8 cellular contexts compared by ENCODE assay signal in genomic region chr17:35315283-35315682, GRCh38. TPM values are rescaled to one million over a fixed set of nuclear protein-coding genes. Genes with fewer than 3 reads are reported as not detected.
DNase-seq lines count a peak whose midpoint lies in the region; ATAC-seq and TF ChIP-seq lines count a peak whose summit lies in the region.

No MANE protein-coding gene starts in this region.

- H3K4me3 ChIP-seq in fibroblast of pulmonary artery (replicated peaks; ENCODE audit: low read depth, low read length) = no peak overlapping the region
- peak overlapping the region in 2 of 4 donors; percentile 52 to 58 for H3K4me3 ChIP-seq in gastrocnemius medialis

- in situ Hi-C loops in gastrocnemius medialis (cut with MboI; ENCODE audit: low sequenced_read_pairs in 4 of 4) = loop anchor here in 1 of 4 donors (10.0 kb wide), 1 partner anchor 430 kb away; no protein-coding TSS in a partner anchor

- peaks cover 23 to 44% of the 10 kb centered on the region in 2 donors for H3K4me1 ChIP-seq in gastrocnemius medialis

- H3K36me3 ChIP-seq in gastrocnemius medialis = no peaks in the 10 kb centered on the region

- peak; percentile 76 for DNase-seq in GM03348 (ENCODE audit: low spot score)
- DNase-seq in fibroblast of pulmonary artery (ENCODE audit: low read depth) = peak; percentile 89
- DNase-seq in gastrocnemius medialis = peak; percentile 58 to 67
- no peak for DNase-seq in posterior vena cava (ENCODE audit: low spot score)
- DNase-seq in stimulated activated CD4-positive, alpha-beta T cell treated with anti-CD3 and anti-CD28 coated beads, Interleukin-2, amount 100 ng/mL, for 24 hours = no peak
- DNase-seq in activated gamma-delta T cell treated with Interleukin-2 at 50 U/mL for 16 hours = no peak
- DNase-seq in GM10266 (ENCODE audit: extremely low spot score) = no peak

- intact Hi-C loops in gastrocnemius medialis (cut with DNase I; ENCODE audit: low total_unique reads) = loop anchor here (2.0 kb wide), 2 partner anchors 32 to 72 kb away; partner anchors contain the start of gene SLFN5
- intact Hi-C loops in posterior vena cava (cut with DNase I) = no loop called here

- peak overlapping the region; percentile 79 to 88 (median 85) for H3K27ac ChIP-seq in gastrocnemius medialis

- no peaks in the 10 kb centered on the region for H3K27me3 ChIP-seq in gastrocnemius medialis

- ATAC-seq in SK-N-SH treated with all-trans-retinoic acid at 6 μM for 48 hours = peak; percentile 12
- peak; percentile 78 to 90 for ATAC-seq in gastrocnemius medialis

- TF ChIP-seq CTCF in fibroblast of pulmonary artery (IDR thresholded peaks at IDR 0.05; ENCODE audit: low read length, missing control alignments) (no peak), gastrocnemius medialis (IDR thresholded peaks at IDR 0.05 in 4 of 5, conservative IDR thresholded peaks at IDR 0.05 in 1 of 5) (no peak), GM10266 (IDR thresholded peaks at IDR 0.05; ENCODE audit: control insufficient read depth, insufficient read depth, low read depth, missing control alignments) (no peak)

- TF ChIP-seq POLR2A in gastrocnemius medialis (IDR thresholded peaks at IDR 0.05) = peak in 1 of 2 donors; percentile 39

- H3K9me3 ChIP-seq in gastrocnemius medialis = no peaks in the 10 kb centered on the region

TF ChIP-seq in SK-N-SH treated with all-trans-retinoic acid at 6 μM for 48 hours, 23 proteins besides CTCF, POLR2A, EP300 and RAD21:
- TF ChIP-seq ZNF8 (CRISPR knock-in tag; IDR thresholded peaks at IDR 0.05) (no peak), PATZ1 (CRISPR knock-in tag; IDR thresholded peaks at IDR 0.05; ENCODE audit: borderline replicate concordance) (no peak), ZC3H10 (CRISPR knock-in tag; IDR thresholded peaks at IDR 0.05) (no peak), ISL1 (CRISPR knock-in tag; IDR thresholded peaks at IDR 0.05) (no peak), GLIS3 (CRISPR knock-in tag; IDR thresholded peaks at IDR 0.05) (no peak), SNAI2 (CRISPR knock-in tag; IDR thresholded peaks at IDR 0.05) (no peak), PPARA (CRISPR knock-in tag; IDR thresholded peaks at IDR 0.05; ENCODE audit: borderline replicate concordance) (no peak), TSHZ2 (CRISPR knock-in tag; IDR thresholded peaks at IDR 0.05) (no peak)

RNA-seq across cellular contexts. Expression of gene SLFN11, which starts 58.1 kb away (rescaled TPM):
- total RNA-seq in gastrocnemius medialis = 10 to 100 TPM in 2 of 4 donors, 1 to 10 TPM in 2; 8.9 to 11.8 (median 10.0) TPM
- total RNA-seq in posterior vena cava = 10 to 100 TPM; 35.3 to 53.1 TPM

Comparison
In these comparisons a context has a peak if more than half of its experiments do, and no peak if none do; other contexts are left out.
1. DNase-seq: peak in GM03348 (single experiment), fibroblast of pulmonary artery (single experiment) and gastrocnemius medialis (2 of 2); none in posterior vena cava (single experiment), stimulated activated CD4-positive, alpha-beta T cell treated with anti-CD3 and anti-CD28 coated beads, Interleukin-2, amount 100 ng/mL, for 24 hours (0 of 2), activated gamma-delta T cell treated with Interleukin-2 at 50 U/mL for 16 hours (single experiment) and GM10266 (single experiment).